ENCODE assay signal across 14 cellular contexts in genomic region chr3:25144430-25144829, GRCh38.
DNase-seq lines count a peak whose midpoint lies in the region; ATAC-seq and TF ChIP-seq lines count a peak whose summit lies in the region.
"Had no signal": no experiment of that assay in that cellular context is flagged by ENCODE, and none has a peak within 500 bp of the region (broad histone marks: within the 10 kb centered on the region; RNA-seq: fewer than 3 reads in every experiment).

No MANE protein-coding gene starts in this region.

- no peaks in the 10 kb centered on the region for H3K36me3 ChIP-seq in SK-N-SH (replicated peaks in 1 of 2; ENCODE audit: control insufficient read depth in 1 of 2, insufficient read depth in 2 of 2, low read length in 1 of 2)
- H3K36me3 ChIP-seq: BE2C had no signal

- H3K27ac ChIP-seq in SK-N-SH (ENCODE audit: low read depth in 2 of 2, low read length in 1 of 2) = no peak overlapping the region
- H3K27ac ChIP-seq: A549, C4-2B had no signal

- no peaks in the 10 kb centered on the region for H3F3A ChIP-seq in SK-N-SH (replicated peaks; ENCODE audit: insufficient read depth)

- H2AFZ ChIP-seq in SK-N-SH (ENCODE audit: low read depth) = no peak overlapping the region

- H3K27me3 ChIP-seq in SK-N-SH (ENCODE audit: insufficient read depth) = no peaks in the 10 kb centered on the region
- H3K27me3 ChIP-seq: BE2C had no signal

- H3K4me3 ChIP-seq in SK-N-SH (ENCODE audit: low read depth in 2 of 2, low read length in 1 of 2) (no peak overlapping the region), fibroblast of the aortic adventitia (ENCODE audit: low read depth, low read length) (no peak overlapping the region)
- H3K4me3 ChIP-seq: A549, GM23338 had no signal

- DNase-seq in SK-N-SH (no peak), fibroblast of the aortic adventitia (ENCODE audit: low read depth) (peak; percentile 4), NCI-H1048 (lab: John Stamatoyannopoulos, UW) (no peak)
- DNase-seq in central memory CD4-positive, alpha-beta T cell = no peak
- DNase-seq in activated T-cell treated with anti-CD3 and anti-CD28 coated beads, Interleukin-2, amount 50 U/mL, for 1 hour = no peak
- DNase-seq: BE2C; CD4-positive, alpha-beta memory T cell; DMS79; H9 had no signal

- H4K20me1 ChIP-seq in SK-N-SH (ENCODE audit: insufficient read depth) = no peaks in the 10 kb centered on the region

- no peak overlapping the region for H3K9ac ChIP-seq in SK-N-SH

- H3K4me2 ChIP-seq in SK-N-SH = no peak overlapping the region
- H3K4me2 ChIP-seq: A549, GM23338 had no signal

- no peaks in the 10 kb centered on the region for H3K9me2 ChIP-seq in SK-N-SH

- TF ChIP-seq CTCF in SK-N-SH (IDR thresholded peaks at IDR 0.05) = no peak
- no peak for TF ChIP-seq CTCF in fibroblast of the aortic adventitia (IDR thresholded peaks at IDR 0.05; ENCODE audit: insufficient read depth, low read length)

- 59% methylated on average over 4 of the region's 4 CpGs for WGBS in SK-N-SH (ENCODE audit: low lambda C conversion rate)

- ATAC-seq in SK-N-SH treated with all-trans-retinoic acid at 6 μM for 48 hours = no peak
- ATAC-seq: A549, GM23338 had no signal

- CTCF ChIA-PET in SK-N-SH (lab: Yijun Ruan, JAX) = interaction anchor here (0.9 to 1.9 kb wide), 2 partner anchors 10 to 449 kb away, joined by 3 to 9 read pairs; no protein-coding TSS in a partner anchor

- TF ChIP-seq RAD21 in SK-N-SH (IDR thresholded peaks at IDR 0.05; ENCODE audit: low read length) (no peak), Ishikawa (IDR thresholded peaks at IDR 0.05; ENCODE audit: low read depth) (no peak)

- no peaks in the 10 kb centered on the region for H3K79me2 ChIP-seq in SK-N-SH (ENCODE audit: insufficient read depth)

- POLR2A ChIA-PET in SK-N-SH (lab: Yijun Ruan, JAX) = no interaction called here

- no peak for TF ChIP-seq EP300 in SK-N-SH (IDR thresholded peaks at IDR 0.05; ENCODE audit: borderline replicate concordance in 1 of 2, low read depth in 1 of 2, low read length in 1 of 2)
- TF ChIP-seq EP300 in Ishikawa (IDR thresholded peaks at IDR 0.05; ENCODE audit: borderline replicate concordance) = no peak

- H3K4me1 ChIP-seq in SK-N-SH (ENCODE audit: control insufficient read depth in 1 of 2, insufficient read depth in 2 of 2, low read depth in 1 of 2, low read length in 1 of 2) = peaks cover 0 to 3% of the 10 kb centered on the region in 2 experiments; a peak in 1 of 4 replicates
- H3K4me1 ChIP-seq: A549, BE2C had no signal

- no peaks in the 10 kb centered on the region for H3K9me3 ChIP-seq in SK-N-SH
- H3K9me3 ChIP-seq: A549, BE2C had no signal

TF ChIP-seq in SK-N-SH, 30 proteins besides CTCF, POLR2A, EP300 and RAD21 (continues in another document):
- no peak for TF ChIP-seq NRF1 (IDR thresholded peaks at IDR 0.05; ENCODE audit: low read depth, low read length)
- TF ChIP-seq NFIC (IDR thresholded peaks at IDR 0.05; ENCODE audit: borderline replicate concordance) = peak; percentile 13; the same call in 1 of the 2 replicates
- no peak for TF ChIP-seq REST (IDR thresholded peaks at IDR 0.05; ENCODE audit: low read depth, low read length)
- TF ChIP-seq TAF1 (IDR thresholded peaks at IDR 0.05; ENCODE audit: borderline replicate concordance, low read depth, low read length) = no peak
- no peak for TF ChIP-seq GABPA (IDR thresholded peaks at IDR 0.05; ENCODE audit: low read depth)
- no peak for TF ChIP-seq RFX5 (IDR thresholded peaks at IDR 0.05; ENCODE audit: low read length)

TF ChIP-seq in SK-N-SH treated with all-trans-retinoic acid at 6 μM for 48 hours, 23 proteins besides CTCF, POLR2A, EP300 and RAD21:
- TF ChIP-seq, protein P1, sequence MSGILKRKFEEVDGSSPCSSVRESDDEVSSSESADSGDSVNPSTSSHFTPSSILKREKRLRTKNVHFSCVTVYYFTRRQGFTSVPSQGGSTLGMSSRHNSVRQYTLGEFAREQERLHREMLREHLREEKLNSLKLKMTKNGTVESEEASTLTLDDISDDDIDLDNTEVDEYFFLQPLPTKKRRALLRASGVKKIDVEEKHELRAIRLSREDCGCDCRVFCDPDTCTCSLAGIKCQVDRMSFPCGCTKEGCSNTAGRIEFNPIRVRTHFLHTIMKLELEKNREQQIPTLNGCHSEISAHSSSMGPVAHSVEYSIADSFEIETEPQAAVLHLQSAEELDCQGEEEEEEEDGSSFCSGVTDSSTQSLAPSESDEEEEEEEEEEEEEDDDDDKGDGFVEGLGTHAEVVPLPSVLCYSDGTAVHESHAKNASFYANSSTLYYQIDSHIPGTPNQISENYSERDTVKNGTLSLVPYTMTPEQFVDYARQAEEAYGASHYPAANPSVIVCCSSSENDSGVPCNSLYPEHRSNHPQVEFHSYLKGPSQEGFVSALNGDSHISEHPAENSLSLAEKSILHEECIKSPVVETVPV (CRISPR knock-in tag; IDR thresholded peaks at IDR 0.05) = no peak
- TF ChIP-seq POU6F1 (CRISPR knock-in tag; IDR thresholded peaks at IDR 0.05; ENCODE audit: borderline replicate concordance, low read depth) = no peak
- no peak for TF ChIP-seq ISL1 (CRISPR knock-in tag; IDR thresholded peaks at IDR 0.05)
- no peak for TF ChIP-seq ESRRG (CRISPR knock-in tag; IDR thresholded peaks at IDR 0.05)
- TF ChIP-seq GLIS3 (CRISPR knock-in tag; IDR thresholded peaks at IDR 0.05) = no peak
- TF ChIP-seq ZFP30 (CRISPR knock-in tag; IDR thresholded peaks at IDR 0.05) = no peak
- TF ChIP-seq RARB (CRISPR knock-in tag; IDR thresholded peaks at IDR 0.05) = no peak
- no peak for TF ChIP-seq SNAI2 (CRISPR knock-in tag; IDR thresholded peaks at IDR 0.05)
TF ChIP-seq in SK-N-SH treated with all-trans-retinoic acid at 6 μM for 48 hours: peak in this region for 0.

TF ChIP-seq in Ishikawa, 13 proteins besides CTCF, POLR2A, EP300 and RAD21:
- TF ChIP-seq TCF12 (IDR thresholded peaks at IDR 0.05; ENCODE audit: low read depth) (no peak), NFIC (IDR thresholded peaks at IDR 0.05) (peak; percentile 77), REST (IDR thresholded peaks at IDR 0.05; ENCODE audit: low read depth) (no peak)
- TF ChIP-seq, protein P2, sequence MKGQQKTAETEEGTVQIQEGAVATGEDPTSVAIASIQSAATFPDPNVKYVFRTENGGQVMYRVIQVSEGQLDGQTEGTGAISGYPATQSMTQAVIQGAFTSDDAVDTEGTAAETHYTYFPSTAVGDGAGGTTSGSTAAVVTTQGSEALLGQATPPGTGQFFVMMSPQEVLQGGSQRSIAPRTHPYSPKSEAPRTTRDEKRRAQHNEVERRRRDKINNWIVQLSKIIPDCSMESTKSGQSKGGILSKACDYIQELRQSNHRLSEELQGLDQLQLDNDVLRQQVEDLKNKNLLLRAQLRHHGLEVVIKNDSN (IDR thresholded peaks at IDR 0.05) = no peak
